In genomic region chr11:61905801-61906521, GRCh38 we compare ENCODE assay signal across 15 cellular contexts. TPM values are rescaled to one million over a fixed set of nuclear protein-coding genes. Genes with fewer than 3 reads are reported as not detected.
DNase-seq lines count a peak whose midpoint lies in the region; ATAC-seq lines count a peak whose summit lies in the region.
"Had no signal": no experiment of that assay in that cellular context is flagged by ENCODE, and none has a peak within 500 bp of the region (broad histone marks: within the 10 kb centered on the region; RNA-seq: fewer than 3 reads in every experiment).

No MANE protein-coding gene starts in this region.

- H3K9me3 Mint-ChIP-seq in activated naive CD8-positive, alpha-beta T cell treated with anti-CD3 and anti-CD28 coated beads, Interleukin-2, amount 10 ng/mL, durations not matched to agents 7 days and 5 days: no peaks in the 10 kb centered on the region
- no peaks in the 10 kb centered on the region for H3K9me3 Mint-ChIP-seq in activated naive CD8-positive, alpha-beta T cell treated with anti-CD3 and anti-CD28 coated beads, Interleukin-2, amount 50 U/mL, for 24 hours
- no peaks in the 10 kb centered on the region for H3K9me3 Mint-ChIP-seq in stimulated activated naive CD8-positive, alpha-beta T cell treated with anti-CD3 and anti-CD28 coated beads, Interleukin-15, amount 100 ng/mL, for 72 hours
- no peaks in the 10 kb centered on the region for H3K9me3 Mint-ChIP-seq in stimulated activated memory B cell treated with anti-CD40 and anti-IgM and Interleukin-4, amounts not matched to agents 10 μg/mL and 1 μg/mL and 100 μg/mL, for 72 hours
- H3K9me3 Mint-ChIP-seq: CD8-positive, alpha-beta T cell; HFFc6 had no signal

- no peak overlapping the region for H3K18ac ChIP-seq in mesenchymal stem cell (ENCODE audit: low read depth in 1 of 2, low read length in 2 of 2)

- no peak for DNase-seq in activated naive CD8-positive, alpha-beta T cell treated with anti-CD3 and anti-CD28 coated beads, Interleukin-2, amount 10 ng/mL, durations not matched to agents 7 days and 5 days
- no peak for DNase-seq in activated naive CD8-positive, alpha-beta T cell treated with anti-CD3 and anti-CD28 coated beads, Interleukin-2, amount 50 U/mL, for 24 hours
- DNase-seq in stimulated activated naive CD8-positive, alpha-beta T cell treated with anti-CD3 and anti-CD28 coated beads, Interleukin-15, amount 100 ng/mL, for 72 hours: no peak
- no peak for DNase-seq in stimulated activated naive CD8-positive, alpha-beta T cell treated with anti-CD3 and anti-CD28 coated beads, Interleukin-15, Interleukin-2, amounts not matched to agents 100 U/mL and 50 U/mL, for 24 hours
- no peak for DNase-seq in mesenchymal stem cell
- no peak for DNase-seq in activated CD8-positive, alpha-beta memory T cell treated with anti-CD3 and anti-CD28 coated beads, Interleukin-2, amount 50 U/mL, for 4 hours
- DNase-seq in HPDE6-E6E7 (ENCODE audit: extremely low spot score): no peak
- DNase-seq: AML-193; Caco-2; CD8-positive, alpha-beta T cell; HCEC 1CT; HFFc6 had no signal

- H2AK5ac ChIP-seq in mesenchymal stem cell (ENCODE audit: low read length, severe bottlenecking): no peak overlapping the region

- H3K4me1 ChIP-seq in mesenchymal stem cell (ENCODE audit: control insufficient read depth, insufficient read depth, low read depth, low read length): peaks cover 4% of the 10 kb centered on the region
- H3K4me1 ChIP-seq: A549, Caco-2 had no signal

- WGBS in mesenchymal stem cell: 86% methylated on average over 14 of the region's 14 CpGs

- H3K27ac Mint-ChIP-seq in activated naive CD8-positive, alpha-beta T cell treated with anti-CD3 and anti-CD28 coated beads, Interleukin-2, amount 10 ng/mL, durations not matched to agents 7 days and 5 days: no peak overlapping the region
- H3K27ac Mint-ChIP-seq in activated naive CD8-positive, alpha-beta T cell treated with anti-CD3 and anti-CD28 coated beads, Interleukin-2, amount 50 U/mL, for 24 hours: no peak overlapping the region
- peak overlapping the region in 1 of 2 donors; percentile 1 for H3K27ac Mint-ChIP-seq in stimulated activated naive CD8-positive, alpha-beta T cell treated with anti-CD3 and anti-CD28 coated beads, Interleukin-15, amount 100 ng/mL, for 72 hours
- H3K27ac Mint-ChIP-seq in stimulated activated memory B cell treated with anti-CD40 and anti-IgM and Interleukin-4, amounts not matched to agents 10 μg/mL and 1 μg/mL and 100 μg/mL, for 72 hours: no peak overlapping the region
- H3K27ac Mint-ChIP-seq: CD8-positive, alpha-beta T cell; HFFc6 had no signal

- no peak overlapping the region for H3K9ac ChIP-seq in mesenchymal stem cell (ENCODE audit: low read length)

- H3K27me3 Mint-ChIP-seq in activated naive CD8-positive, alpha-beta T cell treated with anti-CD3 and anti-CD28 coated beads, Interleukin-2, amount 10 ng/mL, durations not matched to agents 7 days and 5 days: peaks cover 5% of the 10 kb centered on the region
- H3K27me3 Mint-ChIP-seq in activated naive CD8-positive, alpha-beta T cell treated with anti-CD3 and anti-CD28 coated beads, Interleukin-2, amount 50 U/mL, for 24 hours: no peaks in the 10 kb centered on the region
- peaks cover 7% of the 10 kb centered on the region for H3K27me3 Mint-ChIP-seq in stimulated activated naive CD8-positive, alpha-beta T cell treated with anti-CD3 and anti-CD28 coated beads, Interleukin-15, amount 100 ng/mL, for 72 hours
- H3K27me3 Mint-ChIP-seq in stimulated activated memory B cell treated with anti-CD40 and anti-IgM and Interleukin-4, amounts not matched to agents 10 μg/mL and 1 μg/mL and 100 μg/mL, for 72 hours: no peaks in the 10 kb centered on the region

- no peak overlapping the region for H3K4me2 ChIP-seq in mesenchymal stem cell (ENCODE audit: low read length, poor library complexity, severe bottlenecking)
- H3K4me2 ChIP-seq: A549 had no signal

- no peak overlapping the region for H3K4ac ChIP-seq in mesenchymal stem cell (ENCODE audit: low read depth in 1 of 2, low read length in 2 of 2)

- peak; percentile 13 for ATAC-seq in activated naive CD8-positive, alpha-beta T cell treated with anti-CD3 and anti-CD28 coated beads, Interleukin-2, amount 10 ng/mL, durations not matched to agents 7 days and 5 days (ENCODE audit: low read depth)
- ATAC-seq in activated naive CD8-positive, alpha-beta T cell treated with anti-CD3 and anti-CD28 coated beads, Interleukin-2, amount 50 U/mL, for 24 hours: no peak
- peak; percentile 22 for ATAC-seq in stimulated activated naive CD8-positive, alpha-beta T cell treated with anti-CD3 and anti-CD28 coated beads, Interleukin-15, amount 100 ng/mL, for 72 hours
- no peak for ATAC-seq in stimulated activated naive CD8-positive, alpha-beta T cell treated with anti-CD3 and anti-CD28 coated beads, Interleukin-15, Interleukin-2, amounts not matched to agents 100 U/mL and 50 U/mL, for 24 hours
- peak; percentile 4 for ATAC-seq in stimulated activated memory B cell treated with anti-CD40 and anti-IgM and Interleukin-4, amounts not matched to agents 10 μg/mL and 1 μg/mL and 100 μg/mL, for 72 hours
- ATAC-seq: A549; CD8-positive, alpha-beta T cell had no signal

- H3K9me3 ChIP-seq in mesenchymal stem cell (ENCODE audit: control insufficient read depth, low read length): no peaks in the 10 kb centered on the region
- H3K9me3 ChIP-seq: A549, Caco-2 had no signal

- no peaks in the 10 kb centered on the region for H3K79me1 ChIP-seq in mesenchymal stem cell (replicated peaks; ENCODE audit: low read length, poor library complexity, severe bottlenecking)

- H3K36me3 ChIP-seq in mesenchymal stem cell (ENCODE audit: control insufficient read depth in 1 of 2, insufficient read depth in 2 of 2, low read depth in 1 of 2, low read length in 2 of 2): peaks cover 0 to 63% of the 10 kb centered on the region in 2 experiments

- peaks cover 0 to 14% of the 10 kb centered on the region in 2 experiments for H3K27me3 ChIP-seq in mesenchymal stem cell (ENCODE audit: control insufficient read depth in 1 of 2, insufficient read depth in 1 of 2, low read length in 2 of 2)

- H3K14ac ChIP-seq in mesenchymal stem cell (ENCODE audit: low read length in 2 of 2): no peak overlapping the region

- no peak overlapping the region for H2BK15ac ChIP-seq in mesenchymal stem cell (ENCODE audit: low read depth, poor library complexity, severe bottlenecking)

- H4K8ac ChIP-seq in mesenchymal stem cell (ENCODE audit: low read length): no peak overlapping the region

- no peak overlapping the region for H2BK12ac ChIP-seq in mesenchymal stem cell (ENCODE audit: low read length in 2 of 2)

- no peak overlapping the region for H3K23ac ChIP-seq in mesenchymal stem cell (ENCODE audit: low read length in 2 of 2)

- no peaks in the 10 kb centered on the region for H3K4me1 Mint-ChIP-seq in activated naive CD8-positive, alpha-beta T cell treated with anti-CD3 and anti-CD28 coated beads, Interleukin-2, amount 10 ng/mL, durations not matched to agents 7 days and 5 days
- no peaks in the 10 kb centered on the region for H3K4me1 Mint-ChIP-seq in activated naive CD8-positive, alpha-beta T cell treated with anti-CD3 and anti-CD28 coated beads, Interleukin-2, amount 50 U/mL, for 24 hours
- H3K4me1 Mint-ChIP-seq in stimulated activated naive CD8-positive, alpha-beta T cell treated with anti-CD3 and anti-CD28 coated beads, Interleukin-15, amount 100 ng/mL, for 72 hours: no peaks in the 10 kb centered on the region
- H3K4me1 Mint-ChIP-seq in stimulated activated memory B cell treated with anti-CD40 and anti-IgM and Interleukin-4, amounts not matched to agents 10 μg/mL and 1 μg/mL and 100 μg/mL, for 72 hours: no peaks in the 10 kb centered on the region

- no peak overlapping the region for H3K4me3 ChIP-seq in mesenchymal stem cell (ENCODE audit: insufficient read depth in 1 of 2, low read depth in 1 of 2, low read length in 2 of 2)
- H3K4me3 ChIP-seq: A549 had no signal

- POLR2A ChIA-PET in activated naive CD8-positive, alpha-beta T cell treated with anti-CD3 and anti-CD28 coated beads, Interleukin-2, amount 10 ng/mL, durations not matched to agents 7 days and 5 days (lab: Charles Lee): no interaction called here

- no peaks in the 10 kb centered on the region for H3K36me3 Mint-ChIP-seq in activated naive CD8-positive, alpha-beta T cell treated with anti-CD3 and anti-CD28 coated beads, Interleukin-2, amount 10 ng/mL, durations not matched to agents 7 days and 5 days
- H3K36me3 Mint-ChIP-seq in activated naive CD8-positive, alpha-beta T cell treated with anti-CD3 and anti-CD28 coated beads, Interleukin-2, amount 50 U/mL, for 24 hours (ENCODE audit: low read depth): no peaks in the 10 kb centered on the region
- H3K36me3 Mint-ChIP-seq in stimulated activated memory B cell treated with anti-CD40 and anti-IgM and Interleukin-4, amounts not matched to agents 10 μg/mL and 1 μg/mL and 100 μg/mL, for 72 hours: no peaks in the 10 kb centered on the region
- H3K36me3 Mint-ChIP-seq: CD8-positive, alpha-beta T cell had no signal

- no peak overlapping the region for H2AFZ ChIP-seq in mesenchymal stem cell (ENCODE audit: low read depth, low read length)

- no peak overlapping the region for H2BK5ac ChIP-seq in mesenchymal stem cell (ENCODE audit: low read depth, low read length, poor library complexity, severe bottlenecking)

- H3K4me3 Mint-ChIP-seq in activated naive CD8-positive, alpha-beta T cell treated with anti-CD3 and anti-CD28 coated beads, Interleukin-2, amount 10 ng/mL, durations not matched to agents 7 days and 5 days: no peak overlapping the region
- H3K4me3 Mint-ChIP-seq in activated naive CD8-positive, alpha-beta T cell treated with anti-CD3 and anti-CD28 coated beads, Interleukin-2, amount 50 U/mL, for 24 hours: no peak overlapping the region
- H3K4me3 Mint-ChIP-seq in stimulated activated naive CD8-positive, alpha-beta T cell treated with anti-CD3 and anti-CD28 coated beads, Interleukin-15, amount 100 ng/mL, for 72 hours: no peak overlapping the region
- H3K4me3 Mint-ChIP-seq in stimulated activated memory B cell treated with anti-CD40 and anti-IgM and Interleukin-4, amounts not matched to agents 10 μg/mL and 1 μg/mL and 100 μg/mL, for 72 hours: no peak overlapping the region
- H3K4me3 Mint-ChIP-seq: CD8-positive, alpha-beta T cell; HFFc6 had no signal

- H4K91ac ChIP-seq in mesenchymal stem cell (ENCODE audit: low read length): peak overlapping the region; percentile 10

- no peak overlapping the region for H2BK120ac ChIP-seq in mesenchymal stem cell (ENCODE audit: low read depth, low read length)

- H3K27ac ChIP-seq in mesenchymal stem cell (ENCODE audit: low read length, poor library complexity, severe bottlenecking): no peak overlapping the region
- H3K27ac ChIP-seq: 22Rv1, A549 had no signal

RNA-seq across cellular contexts. Expression of gene RAB3IL1, which starts 11.4 kb away (rescaled TPM):
- 1 to 10 TPM in 1 of 2 experiments, under 1 TPM in 1; 0.28 to 1.6 TPM for total RNA-seq in activated naive CD8-positive, alpha-beta T cell treated with anti-CD3 and anti-CD28 coated beads, Interleukin-2, amount 10 ng/mL, durations not matched to agents 7 days and 5 days
- 10.9 TPM for polyA plus RNA-seq in mesenchymal stem cell (2013, experiment 1 of 2)
- 10.4 TPM for polyA plus RNA-seq in mesenchymal stem cell (2013, experiment 2 of 2)
- total RNA-seq: CD8-positive, alpha-beta T cell had no signal

RNA-seq across cellular contexts. Expression of gene FADS3, which starts 14.6 kb away (rescaled TPM):
- total RNA-seq in activated naive CD8-positive, alpha-beta T cell treated with anti-CD3 and anti-CD28 coated beads, Interleukin-2, amount 10 ng/mL, durations not matched to agents 7 days and 5 days: 1 to 10 TPM; 4.7 TPM
- 65.4 TPM for polyA plus RNA-seq in mesenchymal stem cell (2013, experiment 1 of 2)
- polyA plus RNA-seq in mesenchymal stem cell (2013, experiment 2 of 2): 66.5 TPM

RNA-seq across cellular contexts. Expression of gene BEST1, which starts 44.2 kb away (rescaled TPM):
- under 1 TPM; 0.20 to 0.30 TPM for total RNA-seq in activated naive CD8-positive, alpha-beta T cell treated with anti-CD3 and anti-CD28 coated beads, Interleukin-2, amount 10 ng/mL, durations not matched to agents 7 days and 5 days
- 2.9 TPM for polyA plus RNA-seq in mesenchymal stem cell (2013, experiment 1 of 2)
- 2.6 TPM for polyA plus RNA-seq in mesenchymal stem cell (2013, experiment 2 of 2)

Comparison
In these comparisons a context has a peak if more than half of its experiments do, and no peak if none do; other contexts are left out.
1. ATAC-seq: peak in activated naive CD8-positive, alpha-beta T cell treated with anti-CD3 and anti-CD28 coated beads, Interleukin-2, amount 10 ng/mL, durations not matched to agents 7 days and 5 days (single experiment), stimulated activated naive CD8-positive, alpha-beta T cell treated with anti-CD3 and anti-CD28 coated beads, Interleukin-15, amount 100 ng/mL, for 72 hours (single experiment) and stimulated activated memory B cell treated with anti-CD40 and anti-IgM and Interleukin-4, amounts not matched to agents 10 μg/mL and 1 μg/mL and 100 μg/mL, for 72 hours (single experiment); none in activated naive CD8-positive, alpha-beta T cell treated with anti-CD3 and anti-CD28 coated beads, Interleukin-2, amount 50 U/mL, for 24 hours (single experiment) and stimulated activated naive CD8-positive, alpha-beta T cell treated with anti-CD3 and anti-CD28 coated beads, Interleukin-15, Interleukin-2, amounts not matched to agents 100 U/mL and 50 U/mL, for 24 hours (single experiment).